Comparison of ENCODE assay signal across 13 cellular contexts in the genomic region with DNA sequence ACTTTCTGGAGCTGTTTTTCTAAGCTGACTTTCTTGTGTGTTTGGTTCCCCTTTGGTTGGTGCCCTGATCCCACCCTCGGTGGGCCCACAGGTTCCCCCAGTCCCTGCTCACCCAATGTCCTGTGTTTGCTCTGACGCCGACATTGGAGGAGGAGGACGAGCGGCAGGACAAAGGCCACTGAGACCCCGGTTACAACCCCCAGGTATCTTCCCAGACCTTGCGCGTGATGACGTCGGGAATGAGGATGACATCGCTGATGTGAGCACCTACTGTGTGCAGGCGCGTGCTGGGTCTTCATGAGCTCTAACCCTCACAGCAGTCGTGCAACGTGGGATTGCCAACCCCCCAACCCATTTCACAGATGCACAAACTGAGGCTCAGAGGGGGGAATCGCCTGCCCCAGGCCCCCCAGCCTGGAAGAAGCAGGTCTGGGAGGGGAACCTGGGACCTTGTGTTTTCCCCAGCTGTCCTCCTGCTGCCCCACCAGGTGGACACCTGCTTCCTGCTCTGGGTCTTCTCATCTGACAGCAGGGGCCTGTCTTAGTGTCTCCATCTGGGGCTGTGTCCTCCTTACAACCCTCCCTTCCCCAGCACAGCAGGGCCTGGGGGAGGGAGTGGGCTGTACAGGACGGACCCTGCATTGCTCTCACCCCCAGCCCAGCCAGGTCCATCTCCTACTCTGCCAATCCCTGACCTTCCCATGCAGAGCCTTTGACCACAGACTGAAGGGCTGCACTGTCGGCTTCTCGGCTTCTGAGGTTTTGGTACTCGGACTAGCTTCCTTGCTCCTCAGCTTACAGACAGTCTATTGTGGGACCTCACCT. TPM values are rescaled to one million over a fixed set of nuclear protein-coding genes. Genes with fewer than 3 reads are reported as not detected.
DNase-seq lines count a peak whose midpoint lies in the region; ATAC-seq and TF ChIP-seq lines count a peak whose summit lies in the region.
"Had no signal": no experiment of that assay in that cellular context is flagged by ENCODE, and none has a peak within 500 bp of the region (broad histone marks: within the 10 kb centered on the region; RNA-seq: fewer than 3 reads in every experiment).

No MANE protein-coding gene starts in this region.

- ATAC-seq in naive thymus-derived CD8-positive, alpha-beta T cell, result no peak
- no peak for ATAC-seq in omental fat pad (ENCODE audit: low FRiP score)

- intact Hi-C loops in Calu3 (cut with micrococcal nuclease; ENCODE audit: unreplicated experiment), result loop anchor here (2.0 kb wide), 1 partner anchor 25 kb away; a partner anchor contains a TSS
- intact Hi-C loops in colonic mucosa (cut with DNase I), result no loop called here

- H3K27me3 ChIP-seq in BLaER1 (no peaks in the 10 kb centered on the region), colonic mucosa (no peaks in the 10 kb centered on the region)

- H3K4me1 Mint-ChIP-seq in Calu3 (ENCODE audit: low read depth, unreplicated experiment) (peaks cover 9% of the 10 kb centered on the region), osteocyte (ENCODE audit: unreplicated experiment) (peaks cover 3% of the 10 kb centered on the region)
- peaks cover 8 to 12% (median 10%) of the 10 kb centered on the region in 4 donors for H3K4me1 Mint-ChIP-seq in naive thymus-derived CD8-positive, alpha-beta T cell

- CTCF ChIA-PET in Calu3 (lab: Charles Lee), result interaction anchor here (0.7 to 1.0 kb wide), 2 partner anchors 19 to 58 kb away, joined by 3 read pairs; a partner anchor contains a TSS

- peak overlapping the region; percentile 92 for H3K4me2 ChIP-seq in BLaER1

- POLR2A ChIA-PET in naive thymus-derived CD8-positive, alpha-beta T cell (lab: Charles Lee), result no interaction called here

- TF ChIP-seq CTCF in Calu3 (IDR thresholded peaks at IDR 0.05; ENCODE audit: unreplicated experiment) (no peak), colonic mucosa (IDR thresholded peaks at IDR 0.05) (no peak), osteocyte (IDR thresholded peaks at IDR 0.05) (no peak), omental fat pad (IDR thresholded peaks at IDR 0.05) (no peak)

- peak overlapping the region; percentile 77 for H3K27ac ChIP-seq in BLaER1
- H3K27ac ChIP-seq in colonic mucosa, result peak overlapping the region; percentile 27
- H3K27ac ChIP-seq: prostate gland had no signal

- peak overlapping the region; percentile 69; the same call in 1 of the 2 replicates for H3K9ac ChIP-seq in BLaER1
- no peak overlapping the region for H3K9ac ChIP-seq in colonic mucosa (ENCODE audit: low read depth in 2 of 2, low read length in 2 of 2)

- H3K9me3 Mint-ChIP-seq in Calu3 (ENCODE audit: low read depth, unreplicated experiment) (no peaks in the 10 kb centered on the region), osteocyte (ENCODE audit: unreplicated experiment) (no peaks in the 10 kb centered on the region)
- no peaks in the 10 kb centered on the region for H3K9me3 Mint-ChIP-seq in naive thymus-derived CD8-positive, alpha-beta T cell
- H3K9me3 Mint-ChIP-seq: activated CD4-positive, alpha-beta memory T cell treated with anti-CD3 and anti-CD28 coated beads for 36 hours had no signal

- no peaks in the 10 kb centered on the region for H4K20me1 ChIP-seq in BLaER1

- H3K4me1 ChIP-seq in BLaER1 (peaks cover 48% of the 10 kb centered on the region), colonic mucosa (no peaks in the 10 kb centered on the region)
- H3K4me1 ChIP-seq: prostate gland had no signal

- peaks cover 73% of the 10 kb centered on the region for H3K27me3 Mint-ChIP-seq in Calu3 (ENCODE audit: unreplicated experiment)
- peaks cover 0 to 14% (median 0%) of the 10 kb centered on the region in 5 donors for H3K27me3 Mint-ChIP-seq in naive thymus-derived CD8-positive, alpha-beta T cell
- peaks cover 6% of the 10 kb centered on the region for H3K27me3 Mint-ChIP-seq in osteocyte (ENCODE audit: unreplicated experiment)

- H3K4me3 Mint-ChIP-seq in Calu3 (ENCODE audit: low read depth, unreplicated experiment) (peak overlapping the region; percentile 17), osteocyte (ENCODE audit: unreplicated experiment) (no peak overlapping the region)
- peak overlapping the region in 8 of 10 donors; percentile 1 to 64 (median 46) for H3K4me3 Mint-ChIP-seq in naive thymus-derived CD8-positive, alpha-beta T cell
- H3K4me3 Mint-ChIP-seq: activated CD4-positive, alpha-beta memory T cell treated with anti-CD3 and anti-CD28 coated beads for 36 hours had no signal

- no TSS peak for BruUV-seq in Calu3 (replicated peaks; lab: Mats Ljungman, UMichigan)

- no peak for DNase-seq in Calu3
- no peak for DNase-seq in colonic mucosa
- DNase-seq in naive thymus-derived CD8-positive, alpha-beta T cell, result no peak
- no peak for DNase-seq in COLO829 (ENCODE audit: low spot score)
- no peak for DNase-seq in osteocyte (ENCODE audit: extremely low spot score, unreplicated experiment)
- DNase-seq in NCI-H1105 treated with DMSO at 0.1 percent for 48 hours (lab: John Stamatoyannopoulos, UW), result no peak
- no peak for DNase-seq in omental fat pad (ENCODE audit: low spot score)
- DNase-seq: T1000 had no signal

- H3K9me3 ChIP-seq in BLaER1, result no peaks in the 10 kb centered on the region
- no peaks in the 10 kb centered on the region for H3K9me3 ChIP-seq in colonic mucosa
- H3K9me3 ChIP-seq: prostate gland had no signal

- H3K4me3 ChIP-seq in BLaER1 (peak overlapping the region; percentile 44), colonic mucosa (no peak overlapping the region)
- H3K4me3 ChIP-seq: GM12878, prostate gland had no signal

- H3K36me3 Mint-ChIP-seq in Calu3 (ENCODE audit: insufficient read depth, unreplicated experiment) (no peaks in the 10 kb centered on the region), osteocyte (ENCODE audit: unreplicated experiment) (no peaks in the 10 kb centered on the region)
- H3K36me3 Mint-ChIP-seq in naive thymus-derived CD8-positive, alpha-beta T cell, result no peaks in the 10 kb centered on the region
- H3K36me3 Mint-ChIP-seq: activated CD4-positive, alpha-beta memory T cell treated with anti-CD3 and anti-CD28 coated beads for 36 hours had no signal

- H3K36me3 ChIP-seq in BLaER1 (no peaks in the 10 kb centered on the region), colonic mucosa (no peaks in the 10 kb centered on the region)
- H3K36me3 ChIP-seq: prostate gland had no signal

- H3K27ac Mint-ChIP-seq in Calu3 (ENCODE audit: unreplicated experiment) (no peak overlapping the region), osteocyte (ENCODE audit: unreplicated experiment) (no peak overlapping the region)
- H3K27ac Mint-ChIP-seq in naive thymus-derived CD8-positive, alpha-beta T cell, result peak overlapping the region in 6 of 10 donors; percentile 4 to 46 (median 27)
- H3K27ac Mint-ChIP-seq: activated CD4-positive, alpha-beta memory T cell treated with anti-CD3 and anti-CD28 coated beads for 36 hours had no signal

RNA-seq across cellular contexts. Expression of a gene that starts 4.7 kb away (rescaled TPM):
- not detected in 2 replicates for total RNA-seq in Calu3 (2022)
- total RNA-seq in colonic mucosa, result 1 to 10 TPM in 1 of 2 donors, under 1 TPM in 1; 0.54 to 2.3 TPM
- total RNA-seq in naive thymus-derived CD8-positive, alpha-beta T cell, result under 1 TPM; 0.25 to 0.39 TPM
- polyA plus RNA-seq in naive thymus-derived CD8-positive, alpha-beta T cell, result not detected
- not detected in 2 replicates for total RNA-seq in osteocyte
- 10 to 100 TPM in 1 of 4 donors, 1 to 10 TPM in 3; 2.1 to 13.6 (median 7.3) TPM for total RNA-seq in omental fat pad
- total RNA-seq: NCI-H460 had no signal

RNA-seq across cellular contexts. Expression of a gene that starts 9.8 kb away (rescaled TPM):
- total RNA-seq in Calu3 (2022) (not detected in 2 replicates), colonic mucosa (1 to 10 TPM; 2.2 to 8.6 TPM), osteocyte (not detected in 2 replicates), omental fat pad (10 to 100 TPM; 24.0 to 75.5 (median 39.4) TPM)
- under 1 TPM; 0.22 to 0.52 TPM for total RNA-seq in naive thymus-derived CD8-positive, alpha-beta T cell
- not detected for polyA plus RNA-seq in naive thymus-derived CD8-positive, alpha-beta T cell
- total RNA-seq: activated CD4-positive, alpha-beta memory T cell treated with anti-CD3 and anti-CD28 coated beads for 36 hours; NCI-H460 had no signal

RNA-seq across cellular contexts. Expression of a gene that starts 24.5 kb away (rescaled TPM):
- not detected in 2 replicates for total RNA-seq in Calu3 (2022)
- 1 to 10 TPM in 1 of 2 donors, under 1 TPM in 1; 0.44 to 4.1 TPM for total RNA-seq in colonic mucosa
- total RNA-seq in naive thymus-derived CD8-positive, alpha-beta T cell, result under 1 TPM in 1 of 2 experiments, not detected in 1; 0.62 TPM
- not detected for polyA plus RNA-seq in naive thymus-derived CD8-positive, alpha-beta T cell
- not detected in 2 replicates for total RNA-seq in osteocyte
- total RNA-seq in omental fat pad, result 100 to 1,000 TPM in 1 of 4 donors, 10 to 100 TPM in 3; 11.7 to 135 (median 71.5) TPM
- total RNA-seq: NCI-H460 had no signal

RNA-seq across cellular contexts. Expression of a gene that starts 33.6 kb away (rescaled TPM):
- total RNA-seq in Calu3 (2022) (not detected in 2 replicates), colonic mucosa (1 to 10 TPM; 1.3 to 5.3 TPM), osteocyte (not detected in 2 replicates), omental fat pad (10 to 100 TPM in 2 of 4 donors, 1 to 10 TPM in 2; 3.5 to 15.4 (median 10.1) TPM)
- under 1 TPM; 0.47 TPM for total RNA-seq in naive thymus-derived CD8-positive, alpha-beta T cell
- not detected for polyA plus RNA-seq in naive thymus-derived CD8-positive, alpha-beta T cell
- total RNA-seq: activated CD4-positive, alpha-beta memory T cell treated with anti-CD3 and anti-CD28 coated beads for 36 hours; NCI-H460 had no signal

RNA-seq across cellular contexts. Expression of a gene that starts 46.7 kb away (rescaled TPM):
- total RNA-seq in Calu3 (2022) (825 and 841 TPM in 2 replicates), colonic mucosa (1,000 to 10,000 TPM; 1,149 to 1,300 TPM), osteocyte (1,011 TPM in 2 replicates), omental fat pad (1,000 to 10,000 TPM; 1,567 to 2,105 (median 1,838) TPM)
- total RNA-seq in naive thymus-derived CD8-positive, alpha-beta T cell, result 1,000 to 10,000 TPM; 1,288 to 1,335 TPM
- polyA plus RNA-seq in naive thymus-derived CD8-positive, alpha-beta T cell, result 1,000 to 10,000 TPM; 1,265 to 1,506 (median 1,311) TPM

Comparison
In these comparisons a context has a peak if more than half of its experiments do, and no peak if none do; other contexts are left out.
1. H3K27ac Mint-ChIP-seq: peak in naive thymus-derived CD8-positive, alpha-beta T cell (6 of 10); none in Calu3 (single experiment) and osteocyte (single experiment).